Comparison of ENCODE assay signal across 25 cellular contexts in genomic region chr9:2641033-2641432, GRCh38. TPM values are rescaled to one million over a fixed set of nuclear protein-coding genes. Genes with fewer than 3 reads are reported as not detected.
DNase-seq lines count a peak whose midpoint lies in the region; ATAC-seq, FAIRE-seq and TF ChIP-seq lines count a peak whose summit lies in the region.
"Had no signal": no experiment of that assay in that cellular context is flagged by ENCODE, and none has a peak within 500 bp of the region (broad histone marks: within the 10 kb centered on the region; RNA-seq: fewer than 3 reads in every experiment).

No MANE protein-coding gene starts in this region.

- no peak overlapping the region for H3K9ac ChIP-seq in HepG2 (ENCODE audit: insufficient read depth, low read depth, low read length)
- H3K9ac ChIP-seq: BLaER1 treated with 17β-estradiol and CSF1 and Interleukin-3, amounts not matched to agents 10 nM and 100 nM had no signal

- TF ChIP-seq CTCF in right lobe of liver (IDR thresholded peaks at IDR 0.05) (no peak), HepG2 (CRISPR knock-in tag; IDR thresholded peaks at IDR 0.05) (no peak), stomach (IDR thresholded peaks at IDR 0.05) (no peak)
- no peak for TF ChIP-seq CTCF in CD4-positive, alpha-beta T cell (IDR thresholded peaks at IDR 0.05)

- H3K9me3 ChIP-seq in right lobe of liver = no peaks in the 10 kb centered on the region
- no peaks in the 10 kb centered on the region for H3K9me3 ChIP-seq in HepG2 (ENCODE audit: low read length)
- H3K9me3 ChIP-seq in stomach = no peaks in the 10 kb centered on the region
- no peaks in the 10 kb centered on the region for H3K9me3 ChIP-seq in CD4-positive, alpha-beta T cell (ENCODE audit: control insufficient read depth, low read length)
- H3K9me3 ChIP-seq: A549; BE2C; BLaER1 treated with 17β-estradiol and CSF1 and Interleukin-3, amounts not matched to agents 10 nM and 100 nM had no signal

- CTCF ChIA-PET in HepG2 (lab: Yijun Ruan, JAX; ENCODE audit: low intra/inter-chr PET ratio, low total read pairs) = no interaction called here
- CTCF ChIA-PET in CD4-positive, alpha-beta T cell (lab: Charles Lee) = no interaction called here

- H3K27me3 ChIP-seq in right lobe of liver (no peaks in the 10 kb centered on the region), HepG2 (ENCODE audit: control insufficient read depth in 1 of 2, insufficient read depth in 2 of 2, low read length in 2 of 2) (no peaks in the 10 kb centered on the region), stomach (no peaks in the 10 kb centered on the region)
- no peaks in the 10 kb centered on the region for H3K27me3 ChIP-seq in CD4-positive, alpha-beta T cell (ENCODE audit: control insufficient read depth, insufficient read depth, low read length)
- H3K27me3 ChIP-seq: BE2C; BLaER1 treated with 17β-estradiol and CSF1 and Interleukin-3, amounts not matched to agents 10 nM and 100 nM had no signal

- no peaks in the 10 kb centered on the region for H3K4me1 Mint-ChIP-seq in CD4-positive, alpha-beta T cell (ENCODE audit: low read depth)
- H3K4me1 Mint-ChIP-seq: CD14-positive monocyte; CD4-positive, alpha-beta memory T cell; GM23338; H9 had no signal

- no peak overlapping the region for H3K27ac Mint-ChIP-seq in CD4-positive, alpha-beta T cell
- H3K27ac Mint-ChIP-seq: CD14-positive monocyte; CD4-positive, alpha-beta memory T cell; GM23338; H9 had no signal

- no peak for TF ChIP-seq POLR2A in right lobe of liver (IDR thresholded peaks at IDR 0.05)
- no peak for TF ChIP-seq POLR2A in HepG2 (IDR thresholded peaks at IDR 0.05; ENCODE audit: insufficient read depth in 1 of 2, low read depth in 2 of 2, low read length in 2 of 2)
- TF ChIP-seq POLR2A in stomach (IDR thresholded peaks at IDR 0.05) = no peak

- no peaks in the 10 kb centered on the region for H3K79me2 ChIP-seq in HepG2 (ENCODE audit: insufficient read depth, low read length)

- peaks cover 3% of the 10 kb centered on the region for H3K9me3 Mint-ChIP-seq in CD4-positive, alpha-beta T cell
- H3K9me3 Mint-ChIP-seq: GM23338, H9 had no signal

- no peaks in the 10 kb centered on the region for H3K36me3 Mint-ChIP-seq in CD4-positive, alpha-beta T cell (ENCODE audit: low read depth)
- H3K36me3 Mint-ChIP-seq: CD14-positive monocyte; CD4-positive, alpha-beta memory T cell had no signal

- intact Hi-C loops in right lobe of liver (cut with DNase I) (no loop called here), HepG2 (cut with micrococcal nuclease; ENCODE audit: unreplicated experiment) (no loop called here), stomach (cut with DNase I; ENCODE audit: low total_unique reads) (no loop called here), head of caudate nucleus (cut with DNase I) (no loop called here)
- intact Hi-C loops in CD4-positive, alpha-beta T cell (cut with DNase I, micrococcal nuclease) = no loop called here

- POLR2A ChIA-PET in HepG2 (lab: Yijun Ruan, JAX) = no interaction called here
- POLR2A ChIA-PET in CD4-positive, alpha-beta T cell (lab: Charles Lee) = no interaction called here

- no peak overlapping the region for H3K4me3 ChIP-seq in right lobe of liver
- no peak overlapping the region for H3K4me3 ChIP-seq in HepG2 (replicated peaks in 1 of 3; ENCODE audit: insufficient read depth in 1 of 3, low read depth in 2 of 3, low read length in 3 of 3)
- no peak overlapping the region for H3K4me3 ChIP-seq in stomach
- H3K4me3 ChIP-seq: A549; BLaER1 treated with 17β-estradiol and CSF1 and Interleukin-3, amounts not matched to agents 10 nM and 100 nM; GM23338 had no signal

- BruUV-seq in HepG2 (replicated peaks; lab: Mats Ljungman, UMichigan) = no TSS peak

- no peak for FAIRE-seq in HepG2 (lab: Jason Lieb, UNC)
- FAIRE-seq: A549, GM12891, GM18507 had no signal

- H3K4me2 ChIP-seq in HepG2 (ENCODE audit: low read depth, low read length) = no peak overlapping the region
- H3K4me2 ChIP-seq: A549; BLaER1 treated with 17β-estradiol and CSF1 and Interleukin-3, amounts not matched to agents 10 nM and 100 nM; GM23338 had no signal

- H3K27me3 Mint-ChIP-seq in CD4-positive, alpha-beta T cell = no peaks in the 10 kb centered on the region
- H3K27me3 Mint-ChIP-seq: CD4-positive, alpha-beta memory T cell had no signal

- no peak for TF ChIP-seq EP300 in HepG2 (IDR thresholded peaks at IDR 0.05; ENCODE audit: low read depth in 2 of 2, low read length in 2 of 2)
- TF ChIP-seq EP300 in HepG2 (CRISPR knock-in tag; IDR thresholded peaks at IDR 0.05; ENCODE audit: borderline replicate concordance) = no peak
- no peak for TF ChIP-seq EP300 in stomach (IDR thresholded peaks at IDR 0.05)

- H3K4me3 Mint-ChIP-seq in CD4-positive, alpha-beta T cell = no peak overlapping the region
- H3K4me3 Mint-ChIP-seq: CD14-positive monocyte; CD4-positive, alpha-beta memory T cell; GM23338; H9 had no signal

- peak overlapping the region in 1 of 3 donors; percentile 36 for H3K27ac ChIP-seq in right lobe of liver
- H3K27ac ChIP-seq in HepG2 (ENCODE audit: extremely low read length, insufficient read depth, low read length) = no peak overlapping the region
- peak overlapping the region; percentile 6 to 46 (median 39) for H3K27ac ChIP-seq in stomach
- H3K27ac ChIP-seq in CD4-positive, alpha-beta T cell (ENCODE audit: low read depth, low read length) = no peak overlapping the region
- H3K27ac ChIP-seq: A549; BLaER1 treated with 17β-estradiol and CSF1 and Interleukin-3, amounts not matched to agents 10 nM and 100 nM had no signal

- H3K4me1 ChIP-seq in right lobe of liver (peaks cover 0 to 16% (median 0%) of the 10 kb centered on the region in 4 donors), HepG2 (ENCODE audit: insufficient read depth, low read length) (peaks cover 19% of the 10 kb centered on the region), stomach (peaks cover 4 to 20% (median 12%) of the 10 kb centered on the region in 4 donors)
- H3K4me1 ChIP-seq: A549; BE2C; BLaER1 treated with 17β-estradiol and CSF1 and Interleukin-3, amounts not matched to agents 10 nM and 100 nM had no signal

- H3K36me3 ChIP-seq in right lobe of liver = no peaks in the 10 kb centered on the region
- peaks cover 2 to 17% of the 10 kb centered on the region in 2 experiments; a peak in 4 of 5 replicates for H3K36me3 ChIP-seq in HepG2 (replicated peaks in 1 of 2; ENCODE audit: control insufficient read depth in 1 of 2, insufficient read depth in 2 of 2, low read length in 2 of 2)
- H3K36me3 ChIP-seq in stomach = peaks cover 16 to 45% (median 32%) of the 10 kb centered on the region in 4 donors

- no peak for TF ChIP-seq RAD21 in HepG2 (CRISPR knock-in tag; IDR thresholded peaks at IDR 0.05)

- H4K20me1 ChIP-seq in HepG2 (ENCODE audit: insufficient read depth, low read length) = no peaks in the 10 kb centered on the region

- H2AFZ ChIP-seq in HepG2 (ENCODE audit: low read length) = no peak overlapping the region
- H2AFZ ChIP-seq: GM23338 had no signal

- ATAC-seq in right lobe of liver = peak in 3 of 4 donors; percentile 37 to 54 (median 52)
- ATAC-seq in HepG2 = no peak
- peak; percentile 95 for ATAC-seq in esophagus mucosa
- ATAC-seq in CD4-positive, alpha-beta T cell (ENCODE audit: poor library complexity) = no peak
- ATAC-seq: A549, GM23338, HCT116 had no signal

- no CpG with 5 or more reads among the region's 8 CpGs for WGBS in right lobe of liver (ENCODE audit: insufficient coverage, low coverage, low lambda C conversion rate, missing lambda C conversion rate)
- 98% methylated on average over 8 of the region's 8 CpGs for WGBS in HepG2 (ENCODE audit: low lambda C conversion rate)
- WGBS in stomach, 5 donors = 52 to 74% (median 58%) methylated on average over 8 of the region's 8 CpGs

- DNase-seq in right lobe of liver = no peak
- no peak for DNase-seq in HepG2 (ENCODE audit: low spot score)
- peak; percentile 72 for DNase-seq in stomach
- no peak for DNase-seq in CD4-positive, alpha-beta T cell
- DNase-seq in head of caudate nucleus = no peak
- DNase-seq: 8988T; ACHN; AML-193; BE2C; Calu3; CD4-positive, alpha-beta memory T cell; COR-L47; DMS53; DMS79 treated with DMSO at 0.1 percent for 48 hours; GF-D8; H9 had no signal

- in situ Hi-C loops in HepG2 (cut with HindIII; ENCODE audit: extremely low pct_ligation_motif_present, low pct_unique_long_range_greater_than_20kb) = no loop called here

TF ChIP-seq in HepG2, 621 proteins besides CTCF, POLR2A, EP300 and RAD21 (continues in another document):
- no peak for TF ChIP-seq THAP8 (CRISPR knock-in tag; IDR thresholded peaks at IDR 0.05; ENCODE audit: borderline replicate concordance)

RNA-seq across cellular contexts. Expression of gene VLDLR, which starts 19.4 kb away (rescaled TPM):
- total RNA-seq in right lobe of liver (10 to 100 TPM in 1 of 6 experiments, 1 to 10 TPM in 4, under 1 TPM in 1; 0.72 to 12.9 (median 3.5) TPM), HepG2 (2016; rRNA removed; fragmentation: Illumina TruSeq; extraction: Trizol) (3.4 TPM in 2 replicates), esophagus mucosa (26.6 TPM), stomach (100 to 1,000 TPM in 1 of 5 donors, 10 to 100 TPM in 2, 1 to 10 TPM in 2; 3.2 to 110 (median 21.3) TPM)
- 0.20 and 0.35 TPM in 2 replicates for total RNA-seq in HepG2 (2016; cell fraction: cytosol; rRNA removed; fragmentation: Illumina TruSeq; extraction: Trizol; ENCODE audit: low read depth)
- 2.9 and 3.7 TPM in 2 replicates for total RNA-seq in HepG2 (2016; cell fraction: insoluble cytoplasmic fraction; rRNA removed; fragmentation: Illumina TruSeq; extraction: Trizol)
- total RNA-seq in HepG2 (2016; cell fraction: membrane; rRNA removed; fragmentation: Illumina TruSeq; extraction: Trizol) = 1.8 and 1.9 TPM in 2 replicates
- total RNA-seq in HepG2 (2016; cell fraction: nucleus; rRNA removed; fragmentation: Illumina TruSeq; extraction: Trizol) = 8.9 and 9.7 TPM in 2 replicates
- polyA plus RNA-seq in HepG2 (2011; rRNA removed) (10.5 and 10.6 TPM in 2 replicates), stomach (1 to 10 TPM; 2.1 to 7.0 (median 2.8) TPM)
- 5.3 and 8.4 TPM in 2 replicates for polyA plus RNA-seq in HepG2 (2011; cell fraction: cytosol; rRNA removed)
- polyA plus RNA-seq in HepG2 (2011; cell fraction: nucleus; rRNA removed) = 10.6 and 11.0 TPM in 2 replicates
- 4.7 and 13.5 TPM in 2 replicates for polyA plus RNA-seq in HepG2 (2012)
- 0.22 and 0.32 TPM in 2 replicates for polyA plus RNA-seq in HepG2 (2016; cell fraction: cytosol; fragmentation: Illumina TruSeq; extraction: Trizol; ENCODE audit: low read depth)
- 2.9 and 3.0 TPM in 2 replicates for polyA plus RNA-seq in HepG2 (2016; cell fraction: insoluble cytoplasmic fraction; fragmentation: Illumina TruSeq; extraction: Trizol; ENCODE audit: low read depth)
- polyA plus RNA-seq in HepG2 (2016; cell fraction: membrane; fragmentation: Illumina TruSeq; extraction: Trizol; ENCODE audit: low read depth) = 0.66 and 1.0 TPM in 2 replicates
- polyA plus RNA-seq in HepG2 (2016; cell fraction: nucleus; fragmentation: Illumina TruSeq; extraction: Trizol; ENCODE audit: insufficient read depth, low read depth) = 10.6 and 10.7 TPM in 2 replicates
- polyA minus RNA-seq in HepG2 (2011; rRNA and poly(A)+ RNA removed; ENCODE audit: low replicate concordance) = 2.5 and 13.3 TPM in 2 replicates
- 7.5 and 11.8 TPM in 2 replicates for polyA minus RNA-seq in HepG2 (2011; cell fraction: cytosol; rRNA and poly(A)+ RNA removed)
- polyA minus RNA-seq in HepG2 (2011; cell fraction: nucleus; rRNA and poly(A)+ RNA removed) = 8.0 and 16.2 TPM in 2 replicates
- under 1 TPM in 1 of 2 experiments, not detected in 1; 0.08 TPM for total RNA-seq in CD4-positive, alpha-beta T cell
- total RNA-seq: G401 had no signal

Comparison
In these comparisons a context has a peak if more than half of its experiments do, and no peak if none do; other contexts are left out.
1. ATAC-seq: peak in right lobe of liver (3 of 4) and esophagus mucosa (single experiment); none in HepG2 (single experiment) and CD4-positive, alpha-beta T cell (single experiment).
2. H3K27ac ChIP-seq: peak in stomach (5 of 5); none in HepG2 (single experiment) and CD4-positive, alpha-beta T cell (single experiment).